ENCODE assay signal across 8 cellular contexts in the genomic region with DNA sequence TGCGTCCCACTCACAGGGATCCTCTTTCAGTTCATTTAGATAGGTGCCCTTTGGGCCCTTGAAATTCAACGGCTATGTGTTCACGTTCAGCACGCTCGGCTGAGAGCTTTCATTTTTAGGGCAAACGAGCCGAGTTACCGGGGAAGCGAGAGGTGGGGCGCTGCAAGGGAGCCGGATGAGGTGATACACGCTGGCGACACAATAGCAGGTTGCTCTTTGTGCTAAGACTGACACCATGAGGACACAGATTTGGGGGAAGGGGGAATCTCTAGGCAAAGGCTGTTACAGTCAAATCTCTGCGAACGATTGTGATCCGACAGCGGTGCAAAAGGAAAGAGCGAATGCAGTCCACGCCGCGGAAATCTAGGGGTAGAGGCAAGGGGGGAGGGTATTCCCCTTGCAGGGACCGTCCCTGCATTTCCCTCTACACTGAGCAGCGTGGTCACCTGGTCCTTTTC. TPM values are rescaled to one million over a fixed set of nuclear protein-coding genes. Genes with fewer than 3 reads are reported as not detected.
DNase-seq lines count a peak whose midpoint lies in the region; ATAC-seq, FAIRE-seq and TF ChIP-seq lines count a peak whose summit lies in the region.

No MANE protein-coding gene starts in this region.

- ATAC-seq in CD4-positive, CD25-positive, alpha-beta regulatory T cell (ENCODE audit: low read depth in 2 of 2) = peak; percentile 42 to 53
- ATAC-seq in GM19023 (IDR thresholded peaks at IDR 0.05; ENCODE audit: unreplicated experiment) (peak; percentile 18), HG03196 (IDR thresholded peaks at IDR 0.05; ENCODE audit: unreplicated experiment) (peak; percentile 3)

- no peak for TF ChIP-seq RAD21 in H1 (IDR thresholded peaks at IDR 0.05 in 1 of 2, conservative IDR thresholded peaks at IDR 0.05 in 1 of 2; ENCODE audit: low read depth in 2 of 2, low read length in 2 of 2)

- no peaks in the 10 kb centered on the region for H3K79me1 ChIP-seq in H1 (ENCODE audit: low read depth, low read length)

- TF ChIP-seq EP300 in H1 (IDR thresholded peaks at IDR 0.05; ENCODE audit: borderline replicate concordance in 1 of 2, low read depth in 2 of 2, low read length in 2 of 2) = no peak

- TF ChIP-seq CTCF in H1 (IDR thresholded peaks at IDR 0.05; ENCODE audit: control extremely low read depth in 1 of 3, insufficient read depth in 1 of 3, low read depth in 1 of 3, low read length in 3 of 3) (no peak), nephron progenitor cell (IDR thresholded peaks at IDR 0.05) (no peak)

- TF ChIP-seq POLR2A in H1 (IDR thresholded peaks at IDR 0.05; ENCODE audit: control extremely low read depth in 1 of 2, low read depth in 2 of 2, low read length in 2 of 2) = peak in 1 of 2 experiments; percentile 32; a peak in 2 of 3 replicates

- WGBS in H1 (ENCODE audit: extremely low coverage in 1 of 2, insufficient coverage in 1 of 2, insufficient read length in 1 of 2, insufficient replicate concordance in 2 of 2, low coverage in 1 of 2, low lambda C conversion rate in 2 of 2, missing lambda C conversion rate in 1 of 2), 2 experiments = 2% methylated on average over 23 of the region's 23 CpGs; no CpG with 5 or more reads in 1 of the 2 experiments

- H2BK15ac ChIP-seq in H1 (ENCODE audit: low read length) = peak overlapping the region; percentile 34; the same call in 1 of the 2 replicates

- in situ Hi-C loops in ACHN (cut with HindIII; ENCODE audit: low pct_ligation_motif_present, low pct_unique_long_range_greater_than_20kb, low sequenced_read_pairs) = loop anchor here (25.0 kb wide), 1 partner anchor 700 kb away; no protein-coding TSS in a partner anchor

- peaks cover 16% of the 10 kb centered on the region for H3K27me3 Mint-ChIP-seq in CD4-positive, CD25-positive, alpha-beta regulatory T cell
- peaks cover 3% of the 10 kb centered on the region for H3K27me3 Mint-ChIP-seq in nephron progenitor cell (ENCODE audit: low read depth, poor library complexity)

- H3K27me3 ChIP-seq in CD4-positive, CD25-positive, alpha-beta regulatory T cell (ENCODE audit: control insufficient read depth, insufficient read depth, low read length) = no peaks in the 10 kb centered on the region
- no peaks in the 10 kb centered on the region for H3K27me3 ChIP-seq in H1 (replicated peaks in 1 of 4; ENCODE audit: control insufficient read depth in 3 of 4, extremely low read depth in 1 of 4, insufficient read depth in 3 of 4, low read length in 3 of 4)

- peaks cover 24% of the 10 kb centered on the region for H3K23me2 ChIP-seq in H1 (ENCODE audit: low read depth, low read length)

- H3K56ac ChIP-seq in H1 (replicated peaks; ENCODE audit: insufficient read length, low read depth, low read length) = peak overlapping the region; percentile 89

- H3K4me1 ChIP-seq in CD4-positive, CD25-positive, alpha-beta regulatory T cell (ENCODE audit: control insufficient read depth, insufficient read depth, low read length, poor library complexity, severe bottlenecking) = peaks cover 46% of the 10 kb centered on the region
- H3K4me1 ChIP-seq in H1 (replicated peaks in 1 of 4; ENCODE audit: control insufficient read depth in 3 of 4, insufficient read depth in 4 of 4, low read length in 3 of 4) = peaks cover 0 to 6% (median 1%) of the 10 kb centered on the region in 4 experiments; a peak in 4 of 7 replicates

- peak overlapping the region; percentile 85 for H2BK12ac ChIP-seq in H1 (ENCODE audit: low read depth, low read length)

- no peak overlapping the region for H2BK120ac ChIP-seq in H1 (replicated peaks; ENCODE audit: low read depth, low read length)

- H2BK5ac ChIP-seq in H1 (ENCODE audit: low read depth, low read length) = peak overlapping the region; percentile 90

- H4K8ac ChIP-seq in H1 (ENCODE audit: extremely low read depth, insufficient read depth, low read length) = peak overlapping the region; percentile 92; the same call in 1 of the 2 replicates

- no peak overlapping the region for H3K4ac ChIP-seq in H1 (replicated peaks; ENCODE audit: insufficient read length, low read depth, low read length)

- no peak overlapping the region for H2BK20ac ChIP-seq in H1 (ENCODE audit: low read length)

- 0 out of 2 replicates have a peak overlapping the region, but pooled peaks have one; percentile 18 for H2AFZ ChIP-seq in H1 (ENCODE audit: low read length)

- H3K9me3 ChIP-seq in CD4-positive, CD25-positive, alpha-beta regulatory T cell (ENCODE audit: control insufficient read depth in 2 of 2, low read length in 2 of 2) = no peaks in the 10 kb centered on the region
- H3K9me3 ChIP-seq in H1 (ENCODE audit: insufficient read depth in 2 of 2, low read depth in 1 of 2, low read length in 1 of 2) = no peaks in the 10 kb centered on the region

- H3K14ac ChIP-seq in H1 (ENCODE audit: insufficient read length) = peak overlapping the region; percentile 3

- POLR2A ChIA-PET in H1 (lab: Charles Lee; ENCODE audit: partially characterized antibody) = interaction anchor here (0.5 to 4.4 kb wide), 32 partner anchors 10 to 1019 kb away, joined by 3 to 24 read pairs (median 4); partner anchors contain the start of genes ATAD1 and RNLS

- H4K91ac ChIP-seq in H1 (replicated peaks; ENCODE audit: insufficient read length, low read length) = peak overlapping the region; percentile 32

- H3K27ac ChIP-seq in CD4-positive, CD25-positive, alpha-beta regulatory T cell (ENCODE audit: insufficient read depth, low read length, poor library complexity, severe bottlenecking) = peak overlapping the region; percentile 90
- peak overlapping the region; percentile 92 for H3K27ac ChIP-seq in H1 (ENCODE audit: low read depth, low read length)

- H3K79me2 ChIP-seq in H1 (ENCODE audit: control insufficient read depth in 1 of 2, insufficient read depth in 2 of 2, low read length in 2 of 2) = peaks cover 18 to 36% of the 10 kb centered on the region in 2 experiments

- H3K9ac ChIP-seq in H1 (replicated peaks in 1 of 4; ENCODE audit: extremely low read depth in 1 of 4, low read depth in 3 of 4, low read length in 3 of 4) = peak overlapping the region; percentile 60 to 97 (median 94)

- H3K4me3 Mint-ChIP-seq in CD4-positive, CD25-positive, alpha-beta regulatory T cell = peak overlapping the region; percentile 96 to 98 (median 97)
- H3K4me3 Mint-ChIP-seq in nephron progenitor cell = peak overlapping the region; percentile 99

- peaks cover 4% of the 10 kb centered on the region for H3K36me3 Mint-ChIP-seq in CD4-positive, CD25-positive, alpha-beta regulatory T cell
- H3K36me3 Mint-ChIP-seq in nephron progenitor cell (ENCODE audit: low read depth) = no peaks in the 10 kb centered on the region

- peaks cover 0 to 3% (median 0%) of the 10 kb centered on the region in 7 donors for H3K9me3 Mint-ChIP-seq in CD4-positive, CD25-positive, alpha-beta regulatory T cell
- H3K9me3 Mint-ChIP-seq in nephron progenitor cell = no peaks in the 10 kb centered on the region

- H3K4me2 ChIP-seq in H1 (ENCODE audit: insufficient read depth in 1 of 2, low read depth in 2 of 2, low read length in 2 of 2) = peak overlapping the region; percentile 78 to 98

- H3K23ac ChIP-seq in H1 (ENCODE audit: insufficient read length) = no peak overlapping the region

- H3K4me3 ChIP-seq in CD4-positive, CD25-positive, alpha-beta regulatory T cell (ENCODE audit: low read depth, low read length) = peak overlapping the region; percentile 93
- H3K4me3 ChIP-seq in H1 (ENCODE audit: extremely low read depth in 1 of 4, insufficient read depth in 2 of 4, low read depth in 3 of 4, low read length in 4 of 4) = peak overlapping the region; percentile 83 to 96 (median 90)

- H4K20me1 ChIP-seq in H1 (replicated peaks in 1 of 2; ENCODE audit: control insufficient read depth in 1 of 2, insufficient read depth in 2 of 2, low read length in 2 of 2) = peaks cover 11 to 15% of the 10 kb centered on the region in 2 experiments

- H3K36me3 ChIP-seq in CD4-positive, CD25-positive, alpha-beta regulatory T cell (ENCODE audit: control insufficient read depth, insufficient read depth, low read length) = no peaks in the 10 kb centered on the region
- no peaks in the 10 kb centered on the region; a peak in 1 of 8 replicates for H3K36me3 ChIP-seq in H1 (ENCODE audit: control insufficient read depth in 2 of 4, insufficient read depth in 4 of 4, low read length in 3 of 4)

- no peak for FAIRE-seq in H1 (lab: Jason Lieb, UNC)

- H3K18ac ChIP-seq in H1 (ENCODE audit: extremely low read depth, low read length) = peak overlapping the region; percentile 99

- DNase-seq in CD4-positive, CD25-positive, alpha-beta regulatory T cell = peak in 2 of 3 donors; percentile 60 to 89
- DNase-seq in T-helper 2 cell (peak in 3 of 5 experiments; percentile 41 to 90 (median 66)), H1 (ENCODE audit: low read depth in 1 of 2, low spot score in 2 of 2) (no peak), nephron progenitor cell (no peak), ACHN (no peak), mesenteric fat pad (ENCODE audit: low spot score) (no peak)

- H3K27ac Mint-ChIP-seq in CD4-positive, CD25-positive, alpha-beta regulatory T cell = peak overlapping the region; percentile 96 to 99 (median 97)
- H3K27ac Mint-ChIP-seq in nephron progenitor cell = peak overlapping the region; percentile 98

- H4K5ac ChIP-seq in H1 (ENCODE audit: insufficient read length, low read depth, low read length) = peak overlapping the region; percentile 80

- CTCF ChIA-PET in H1 (lab: Charles Lee; ENCODE audit: partially characterized antibody) = interaction anchor here (0.7 to 3.8 kb wide), 9 partner anchors 9 to 661 kb away, joined by 3 to 19 read pairs (median 3); partner anchors contain the start of gene ATAD1

- peak overlapping the region; percentile 79; the same call in 1 of the 2 replicates for H2AK5ac ChIP-seq in H1 (ENCODE audit: low read depth, low read length)

- peaks cover 28 to 38% (median 34%) of the 10 kb centered on the region in 4 donors for H3K4me1 Mint-ChIP-seq in CD4-positive, CD25-positive, alpha-beta regulatory T cell
- H3K4me1 Mint-ChIP-seq in nephron progenitor cell = peaks cover 44% of the 10 kb centered on the region

RNA-seq across cellular contexts. Expression of gene KLLN, which starts 0.7 kb away (rescaled TPM):
- total RNA-seq in CD4-positive, CD25-positive, alpha-beta regulatory T cell = 0.54 TPM
- under 1 TPM; 0.05 to 0.67 (median 0.17) TPM for polyA plus RNA-seq in CD4-positive, CD25-positive, alpha-beta regulatory T cell
- 0.71 and 0.73 TPM in 2 replicates for total RNA-seq in H1 (2021; fragmentation: NEBNext Ultra II Directional; extraction: Animal tissue kit (Norgen Biotek cat#: 25700))
- polyA plus RNA-seq in H1 (2011; rRNA removed) = 0.24 TPM in 2 replicates
- 0.19 TPM for polyA plus RNA-seq in H1 (2011; cell fraction: cytosol; rRNA removed)
- 0.37 TPM for polyA plus RNA-seq in H1 (2011; cell fraction: nucleus; rRNA removed)
- 0.37 to 0.64 TPM (median 0.46 TPM) in 4 replicates for polyA plus RNA-seq in H1 (2012, experiment 1 of 2)
- 0.16 TPM for polyA plus RNA-seq in H1 (2012, experiment 2 of 2)
- polyA plus RNA-seq in H1 (2013, experiment 1 of 2) = 0.16 TPM
- 0.26 TPM for polyA plus RNA-seq in H1 (2013, experiment 2 of 2)
- polyA minus RNA-seq in H1 (2011; rRNA and poly(A)+ RNA removed) = 0.76 and 1.2 TPM in 2 replicates
- polyA minus RNA-seq in H1 (2011; cell fraction: cytosol; rRNA and poly(A)+ RNA removed) = 0.22 TPM
- 2.8 TPM for polyA minus RNA-seq in H1 (2011; cell fraction: nucleus; rRNA and poly(A)+ RNA removed)
- 2.2 TPM for total RNA-seq in mesenteric fat pad

RNA-seq across cellular contexts. Expression of gene PTEN, which starts 0.8 kb away (rescaled TPM):
- 99.2 TPM for total RNA-seq in CD4-positive, CD25-positive, alpha-beta regulatory T cell
- 10 to 100 TPM; 25.9 to 31.2 (median 28.5) TPM for polyA plus RNA-seq in CD4-positive, CD25-positive, alpha-beta regulatory T cell
- 48.7 and 51.2 TPM in 2 replicates for total RNA-seq in H1 (2021; fragmentation: NEBNext Ultra II Directional; extraction: Animal tissue kit (Norgen Biotek cat#: 25700))
- 4.2 and 6.3 TPM in 2 replicates for polyA plus RNA-seq in H1 (2011; rRNA removed)
- 9.9 TPM for polyA plus RNA-seq in H1 (2011; cell fraction: cytosol; rRNA removed)
- 12.0 TPM for polyA plus RNA-seq in H1 (2011; cell fraction: nucleus; rRNA removed)
- 18.2 to 45.1 TPM (median 19.4 TPM) in 4 replicates for polyA plus RNA-seq in H1 (2012, experiment 1 of 2)
- polyA plus RNA-seq in H1 (2012, experiment 2 of 2) = 1.3 TPM
- 20.6 TPM for polyA plus RNA-seq in H1 (2013, experiment 1 of 2)
- polyA plus RNA-seq in H1 (2013, experiment 2 of 2) = 18.6 TPM
- polyA minus RNA-seq in H1 (2011; rRNA and poly(A)+ RNA removed) = 48.6 and 57.5 TPM in 2 replicates
- 27.1 TPM for polyA minus RNA-seq in H1 (2011; cell fraction: cytosol; rRNA and poly(A)+ RNA removed)
- polyA minus RNA-seq in H1 (2011; cell fraction: nucleus; rRNA and poly(A)+ RNA removed) = 199 TPM
- total RNA-seq in mesenteric fat pad = 391 TPM

RNA-seq across cellular contexts. Expression of gene ATAD1, which starts 44.6 kb away (rescaled TPM):
- 33.1 TPM for total RNA-seq in CD4-positive, CD25-positive, alpha-beta regulatory T cell
- 10 to 100 TPM; 31.5 to 50.1 (median 38.8) TPM for polyA plus RNA-seq in CD4-positive, CD25-positive, alpha-beta regulatory T cell
- 35.3 and 35.9 TPM in 2 replicates for total RNA-seq in H1 (2021; fragmentation: NEBNext Ultra II Directional; extraction: Animal tissue kit (Norgen Biotek cat#: 25700))
- 4.2 and 8.9 TPM in 2 replicates for polyA plus RNA-seq in H1 (2011; rRNA removed)
- 12.8 TPM for polyA plus RNA-seq in H1 (2011; cell fraction: cytosol; rRNA removed)
- polyA plus RNA-seq in H1 (2011; cell fraction: nucleus; rRNA removed) = 4.1 TPM
- 13.8 to 32.3 TPM (median 15.0 TPM) in 4 replicates for polyA plus RNA-seq in H1 (2012, experiment 1 of 2)
- 1.9 TPM for polyA plus RNA-seq in H1 (2012, experiment 2 of 2)
- 36.3 TPM for polyA plus RNA-seq in H1 (2013, experiment 1 of 2)
- polyA plus RNA-seq in H1 (2013, experiment 2 of 2) = 44.9 TPM
- polyA minus RNA-seq in H1 (2011; rRNA and poly(A)+ RNA removed) = 12.5 and 19.6 TPM in 2 replicates
- 13.4 TPM for polyA minus RNA-seq in H1 (2011; cell fraction: cytosol; rRNA and poly(A)+ RNA removed)
- 25.3 TPM for polyA minus RNA-seq in H1 (2011; cell fraction: nucleus; rRNA and poly(A)+ RNA removed)
- 49.9 TPM for total RNA-seq in mesenteric fat pad

Comparison
In these comparisons a context has a peak if more than half of its experiments do, and no peak if none do; other contexts are left out.
1. DNase-seq: peak in CD4-positive, CD25-positive, alpha-beta regulatory T cell (2 of 3) and T-helper 2 cell (3 of 5); none in H1 (0 of 2), nephron progenitor cell (single experiment), ACHN (single experiment) and mesenteric fat pad (single experiment).
2. Peak in every context shown above with its lines, with median percentiles within 50 percentile points of each other: ATAC-seq.